ENCODE assay signal across 26 cellular contexts in genomic region chr4:178387756-178388155, GRCh38.
"Had no signal": no experiment of that assay in that cellular context is flagged by ENCODE, and none has a peak within 500 bp of the region (broad histone marks: within the 10 kb centered on the region; RNA-seq: fewer than 3 reads in every experiment).

No MANE protein-coding gene starts in this region.

- ATAC-seq: activated CD4-positive, alpha-beta T cell treated with anti-CD3 and anti-CD28 coated beads for 36 hours; activated CD4-positive, CD25-positive, alpha-beta regulatory T cell treated with anti-CD3 and anti-CD28 coated beads, Interleukin-2, amount 50 U/mL, for 24 hours; activated CD8-positive, alpha-beta T cell treated with anti-CD3 and anti-CD28 coated beads, Interleukin-2, amount 10 ng/mL, durations not matched to agents 7 days and 5 days; activated naive CD8-positive, alpha-beta T cell treated with anti-CD3 and anti-CD28 coated beads, Interleukin-2, amount 50 U/mL, for 24 hours; Right ventricle myocardium inferior; WTC11 had no signal

- DNase-seq: activated CD4-positive, alpha-beta T cell treated with anti-CD3 and anti-CD28 coated beads for 36 hours; activated CD4-positive, alpha-beta T cell treated with anti-CD3 and anti-CD28 coated beads, Interleukin-2, amount 10 ng/mL, durations not matched to agents 7 days and 5 days; activated CD4-positive, alpha-beta T cell treated with anti-CD3 and anti-CD28 coated beads, Interleukin-2, amount 50 U/mL, for 48 hours; activated CD8-positive, alpha-beta T cell treated with anti-CD3 and anti-CD28 coated beads, Interleukin-2, amount 10 ng/mL, durations not matched to agents 7 days and 5 days; activated effector memory CD4-positive, alpha-beta T cell treated with Interleukin-2 at 50 U/mL for 16 hours; activated naive CD4-positive, alpha-beta T cell treated with anti-CD3 and anti-CD28 coated beads, Interleukin-2, amount 10 ng/mL, durations not matched to agents 7 days and 5 days; activated naive CD8-positive, alpha-beta T cell treated with anti-CD3 and anti-CD28 coated beads, Interleukin-2, amount 50 U/mL, for 24 hours; activated T-cell treated with anti-CD3 and anti-CD28 coated beads, Interleukin-2, amount 50 U/mL, for 24 hours; anterior cingulate cortex; central memory CD4-positive, alpha-beta T cell; MG63; NCI-H1092; NCI-H1436 treated with DMSO at 0.1 percent for 48 hours; NCI-H1694 treated with DMSO at 0.1 percent for 48 hours; NCI-H2029; NCI-H345; NCI-H524 treated with DMSO at 0.1 percent for 48 hours; NK-92 treated with Interleukin-12 subunit alpha and Interleukin-12 subunit beta, amount 100 ng/mL, for 24 hours; SIG-M5; SW 1271; T-helper 1 cell; T-helper 2 cell; T-helper 9 cell had no signal

- H3K9me3 ChIP-seq: MG63 had no signal

- H3K36me3 ChIP-seq: MG63 had no signal

- H3K27me3 ChIP-seq: MG63 had no signal

- H3K4me3 ChIP-seq: MG63 had no signal
